ENCODE assay signal across 1 cellular context in genomic region chr5:149407331-149408251, GRCh38.
A peak's percentile ranks its signal among the peaks of the same experiment; 100 is the strongest.
TF ChIP-seq lines count a peak whose summit lies in the region.

No MANE protein-coding gene starts in this region.

TF ChIP-seq in HepG2, 621 proteins besides CTCF, POLR2A, EP300 and RAD21:
- TF ChIP-seq HNF4A (CRISPR knock-in tag; IDR thresholded peaks at IDR 0.05) = peak; percentile 71
- TF ChIP-seq ZNF30 (CRISPR knock-in tag; IDR thresholded peaks at IDR 0.05) = no peak
- TF ChIP-seq PHF21A (CRISPR knock-in tag; IDR thresholded peaks at IDR 0.05) = 0 out of 2 replicates have a peak, but pooled peaks have one; percentile 21
- TF ChIP-seq ESRRA (CRISPR knock-in tag; IDR thresholded peaks at IDR 0.05; ENCODE audit: low read depth) = 0 out of 2 replicates have a peak, but pooled peaks have one; percentile 25
- TF ChIP-seq ZMYM3 (CRISPR knock-in tag; IDR thresholded peaks at IDR 0.05) = 0 out of 2 replicates have a peak, but pooled peaks have one; percentile 16
- 0 out of 2 replicates have a peak, but pooled peaks have one; percentile 7 for TF ChIP-seq ZNF383 (CRISPR knock-in tag; IDR thresholded peaks at IDR 0.05; ENCODE audit: borderline replicate concordance)
- TF ChIP-seq, protein P1, sequence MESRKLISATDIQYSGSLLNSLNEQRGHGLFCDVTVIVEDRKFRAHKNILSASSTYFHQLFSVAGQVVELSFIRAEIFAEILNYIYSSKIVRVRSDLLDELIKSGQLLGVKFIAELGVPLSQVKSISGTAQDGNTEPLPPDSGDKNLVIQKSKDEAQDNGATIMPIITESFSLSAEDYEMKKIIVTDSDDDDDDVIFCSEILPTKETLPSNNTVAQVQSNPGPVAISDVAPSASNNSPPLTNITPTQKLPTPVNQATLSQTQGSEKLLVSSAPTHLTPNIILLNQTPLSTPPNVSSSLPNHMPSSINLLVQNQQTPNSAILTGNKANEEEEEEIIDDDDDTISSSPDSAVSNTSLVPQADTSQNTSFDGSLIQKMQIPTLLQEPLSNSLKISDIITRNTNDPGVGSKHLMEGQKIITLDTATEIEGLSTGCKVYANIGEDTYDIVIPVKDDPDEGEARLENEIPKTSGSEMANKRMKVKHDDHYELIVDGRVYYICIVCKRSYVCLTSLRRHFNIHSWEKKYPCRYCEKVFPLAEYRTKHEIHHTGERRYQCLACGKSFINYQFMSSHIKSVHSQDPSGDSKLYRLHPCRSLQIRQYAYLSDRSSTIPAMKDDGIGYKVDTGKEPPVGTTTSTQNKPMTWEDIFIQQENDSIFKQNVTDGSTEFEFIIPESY (CRISPR knock-in tag; IDR thresholded peaks at IDR 0.05) = no peak
- peak; percentile 43; the same call in 1 of the 2 replicates for TF ChIP-seq ZNF768 (CRISPR knock-in tag; IDR thresholded peaks at IDR 0.05)
TF ChIP-seq in HepG2: peak in this region for 6.
